Comparison of ENCODE assay signal across 9 cellular contexts in genomic region chr3:79767953-79768282, GRCh38. TPM values are rescaled to one million over a fixed set of nuclear protein-coding genes. Genes with fewer than 3 reads are reported as not detected.
DNase-seq lines count a peak whose midpoint lies in the region; ATAC-seq and TF ChIP-seq lines count a peak whose summit lies in the region.
"Had no signal": no experiment of that assay in that cellular context is flagged by ENCODE, and none has a peak within 500 bp of the region (broad histone marks: within the 10 kb centered on the region; RNA-seq: fewer than 3 reads in every experiment).

Gene ROBO1 (minus strand): TSS chr3:79767998.

- H3K4me3 ChIP-seq in mucosa of descending colon = no peak within 1 kb of the TSS
- H3K4me3 ChIP-seq in upper lobe of left lung = no peak within 1 kb of the TSS

- no peaks in the 10 kb centered on the region for H3K36me3 ChIP-seq in mucosa of descending colon (ENCODE audit: low read depth)
- H3K36me3 ChIP-seq in upper lobe of left lung = no peaks in the 10 kb centered on the region

- H3K27me3 ChIP-seq in upper lobe of left lung = peaks cover 0 to 6% (median 3%) of the 10 kb centered on the region in 4 donors

- no peak for TF ChIP-seq CTCF in mucosa of descending colon (IDR thresholded peaks at IDR 0.05)
- TF ChIP-seq CTCF in upper lobe of left lung (IDR thresholded peaks at IDR 0.05) = no peak

- TF ChIP-seq POLR2A in upper lobe of left lung (IDR thresholded peaks at IDR 0.05) = no peak

- no peaks in the 10 kb centered on the region for H3K4me1 ChIP-seq in mucosa of descending colon (ENCODE audit: low read depth)
- peaks cover 4 to 16% (median 5%) of the 10 kb centered on the region in 4 donors for H3K4me1 ChIP-seq in upper lobe of left lung

- no peak within 1 kb of the TSS for H3K27ac ChIP-seq in upper lobe of left lung

- no peak for TF ChIP-seq EP300 in upper lobe of left lung (IDR thresholded peaks at IDR 0.05)

- H3K9me3 ChIP-seq in mucosa of descending colon (peaks cover 3% of the 10 kb centered on the region), upper lobe of left lung (no peaks in the 10 kb centered on the region)

- DNase-seq in Right ventricle myocardium inferior (ENCODE audit: missing footprints) (no peak), Right ventricle myocardium superior (no peak), dermis microvascular lymphatic vessel endothelial cell (ENCODE audit: low read depth in 2 of 2) (peak; percentile 14 to 44), mucosa of descending colon (no peak), upper lobe of left lung (no peak)
- DNase-seq: activated CD4-positive, alpha-beta T cell treated with anti-CD3 and anti-CD28 coated beads, Interleukin-2, amount 50 U/mL, for 4 hours had no signal

- intact Hi-C loops in Right ventricle myocardium inferior (cut with DNase I) (no loop called here), Right ventricle myocardium superior (cut with DNase I) (no loop called here), mucosa of descending colon (cut with DNase I, micrococcal nuclease) (no loop called here)

- ATAC-seq in Right ventricle myocardium inferior = no peak
- no peak for ATAC-seq in Right ventricle myocardium superior (ENCODE audit: poor library complexity)
- ATAC-seq in mucosa of descending colon = no peak
- ATAC-seq in upper lobe of left lung (ENCODE audit: low FRiP score in 2 of 2) = no peak
- ATAC-seq in GM21576 (IDR thresholded peaks at IDR 0.05; ENCODE audit: unreplicated experiment) = no peak
- no peak for ATAC-seq in GM19455 (IDR thresholded peaks at IDR 0.05; ENCODE audit: unreplicated experiment)
- no peak for ATAC-seq in HG03378 (IDR thresholded peaks at IDR 0.05; ENCODE audit: unreplicated experiment)

- 1 to 2% methylated on average over 11 of the region's 11 CpGs for WGBS in upper lobe of left lung, 2 donors

RNA-seq across cellular contexts. Expression of gene ROBO1, which starts in this region (rescaled TPM):
- total RNA-seq in Right ventricle myocardium inferior = 10.8 TPM
- total RNA-seq in Right ventricle myocardium superior = 6.7 TPM
- 0.51 and 0.64 TPM in 2 replicates for total RNA-seq in dermis microvascular lymphatic vessel endothelial cell
- total RNA-seq in mucosa of descending colon = 10 to 100 TPM in 2 of 3 donors, 1 to 10 TPM in 1; 4.3 to 22.7 (median 10.1) TPM
- total RNA-seq in upper lobe of left lung = 10 to 100 TPM; 10.5 to 29.0 (median 18.0) TPM

Comparison
In these comparisons a context has a peak if more than half of its experiments do, and no peak if none do; other contexts are left out.
1. Peak in DNase-seq in dermis microvascular lymphatic vessel endothelial cell; RNA of the gene not detected or under 1 TPM.